In the genomic region with DNA sequence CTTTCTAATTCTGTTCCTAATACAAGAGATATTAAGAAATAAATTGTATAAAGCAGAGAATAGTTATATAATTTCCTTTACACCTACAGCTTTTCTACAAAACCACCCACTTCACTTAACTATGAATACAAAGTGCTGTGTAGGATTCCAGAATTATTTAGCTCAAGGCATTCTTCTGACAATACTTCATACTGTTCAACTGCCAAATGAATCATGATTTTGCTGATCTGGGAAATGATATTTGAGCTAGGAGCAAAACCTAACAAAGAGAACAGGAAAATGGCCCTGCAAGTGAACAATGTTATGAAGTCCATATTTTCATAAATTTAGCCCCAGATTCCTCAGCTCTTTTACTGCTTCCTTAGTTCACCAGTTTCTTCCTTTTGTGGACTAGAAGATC, we compare ENCODE assay signal across 20 cellular contexts. TPM values are rescaled to one million over a fixed set of nuclear protein-coding genes. Genes with fewer than 3 reads are reported as not detected.
DNase-seq lines count a peak whose midpoint lies in the region; ATAC-seq and TF ChIP-seq lines count a peak whose summit lies in the region.
"Had no signal": no experiment of that assay in that cellular context is flagged by ENCODE, and none has a peak within 500 bp of the region (broad histone marks: within the 10 kb centered on the region; RNA-seq: fewer than 3 reads in every experiment).

No MANE protein-coding gene starts in this region.

- peaks cover 3% of the 10 kb centered on the region for H3K36me3 ChIP-seq in fibroblast of lung (ENCODE audit: control insufficient read depth, insufficient read depth, low read length)

- DNase-seq in ELR (ENCODE audit: low read depth) (peak; percentile 56), astrocyte of the cerebellum (ENCODE audit: low read depth) (peak; percentile 53), fibroblast of lung (ENCODE audit: low read depth in 2 of 2) (peak; percentile 47 to 89), sciatic nerve (ENCODE audit: low spot score) (no peak), A172 (ENCODE audit: low spot score) (no peak), NCI-H2171 (lab: John Stamatoyannopoulos, UW) (no peak), cerebellar nuclear complex (lab: John Stamatoyannopoulos, UW) (no peak), RPMI8226 (no peak)
- DNase-seq: adrenal gland; CD8-positive, alpha-beta memory T cell; NCI-H187; NCI-H774; SIG-M5; stimulated activated CD4-positive, alpha-beta T cell treated with anti-CD3 and anti-CD28 coated beads, Interleukin-2, amount 100 ng/mL, for 48 hours; stimulated activated naive CD4-positive, alpha-beta T cell treated with Interleukin-2 at 50 U/mL for 16 hours; WERI-Rb-1 had no signal

- no peaks in the 10 kb centered on the region for H3K4me1 ChIP-seq in fibroblast of lung (ENCODE audit: control insufficient read depth, extremely low read depth, insufficient read depth, low read length)
- H3K4me1 ChIP-seq: prostate gland had no signal

- H3K9me3 ChIP-seq in fibroblast of lung (ENCODE audit: control insufficient read depth, insufficient read depth, low read depth, low read length), result no peaks in the 10 kb centered on the region
- H3K9me3 ChIP-seq: adrenal gland, prostate gland had no signal

- no peak overlapping the region for H3K9ac ChIP-seq in fibroblast of lung (ENCODE audit: insufficient read depth, low read length)

- H3K4me2 ChIP-seq in fibroblast of lung (ENCODE audit: extremely low read depth, insufficient read depth, low read length), result no peak overlapping the region

- H2AFZ ChIP-seq in fibroblast of lung (ENCODE audit: low read length), result peak overlapping the region; percentile 49

- H3K4me3 ChIP-seq in astrocyte of the cerebellum (ENCODE audit: low read depth, low read length), result no peak overlapping the region
- H3K4me3 ChIP-seq in fibroblast of lung (replicated peaks in 1 of 4; ENCODE audit: control extremely low read depth in 1 of 4, insufficient read depth in 1 of 4, low read depth in 3 of 4, low read length in 4 of 4), result no peak overlapping the region
- H3K4me3 ChIP-seq: adrenal gland, prostate gland had no signal

- H3K27ac ChIP-seq in fibroblast of lung (ENCODE audit: insufficient read depth, low read length), result peak overlapping the region; percentile 47
- H3K27ac ChIP-seq: epithelial cell of prostate, prostate gland, WERI-Rb-1 had no signal

- no peaks in the 10 kb centered on the region for H4K20me1 ChIP-seq in fibroblast of lung (ENCODE audit: control insufficient read depth, extremely low read depth, insufficient read depth, low read length)

- in situ Hi-C loops in astrocyte of the cerebellum (cut with HindIII; ENCODE audit: low sequenced_read_pairs), result no loop called here

- no peaks in the 10 kb centered on the region for H3K79me2 ChIP-seq in fibroblast of lung (ENCODE audit: control insufficient read depth, insufficient read depth, low read length)

- H3K27me3 ChIP-seq in fibroblast of lung (ENCODE audit: control insufficient read depth, insufficient read depth, low read length), result no peaks in the 10 kb centered on the region
- H3K27me3 ChIP-seq: adrenal gland had no signal

- intact Hi-C loops in sciatic nerve (cut with DNase I), result no loop called here

- ATAC-seq in sciatic nerve, result peak; percentile 68

- TF ChIP-seq CTCF in astrocyte of the cerebellum (IDR thresholded peaks at IDR 0.05; ENCODE audit: low read depth, low read length, missing control alignments) (no peak), fibroblast of lung (conservative IDR thresholded peaks at IDR 0.05 in 1 of 2, IDR thresholded peaks at IDR 0.05 in 1 of 2; ENCODE audit: low read depth in 1 of 2, low read length in 2 of 2) (no peak)

RNA-seq across cellular contexts. Expression of a gene that starts 12.9 kb away (rescaled TPM):
- total RNA-seq in fibroblast of lung, result 76.3 and 84.9 TPM in 2 replicates
- polyA plus RNA-seq in fibroblast of lung, result 42.5 and 59.9 TPM in 2 replicates
- 20.5 and 32.1 TPM in 2 replicates for polyA plus RNA-seq in fibroblast of lung (2012)
- 41.8 and 58.3 TPM in 2 replicates for polyA minus RNA-seq in fibroblast of lung (ENCODE audit: low replicate concordance)
- total RNA-seq in sciatic nerve, result 110 TPM
- 57.6 and 64.5 TPM in 2 replicates for total RNA-seq in A172 (2014; rRNA removed; shearing (Covaris generic))

RNA-seq across cellular contexts. Expression of a gene that starts 55.6 kb away (rescaled TPM):
- total RNA-seq in fibroblast of lung (54.7 and 55.0 TPM in 2 replicates), sciatic nerve (35.9 TPM)
- polyA plus RNA-seq in fibroblast of lung, result 101 and 110 TPM in 2 replicates
- polyA plus RNA-seq in fibroblast of lung (2012), result 47.8 and 52.7 TPM in 2 replicates
- 8.6 and 30.1 TPM in 2 replicates for polyA minus RNA-seq in fibroblast of lung (ENCODE audit: low replicate concordance)
- 154 and 217 TPM in 2 replicates for total RNA-seq in A172 (2014; rRNA removed; shearing (Covaris generic))

RNA-seq across cellular contexts. Expression of a gene that starts 55.8 kb away (rescaled TPM):
- total RNA-seq in fibroblast of lung, result 64.2 and 69.9 TPM in 2 replicates
- polyA plus RNA-seq in fibroblast of lung, result 132 and 136 TPM in 2 replicates
- polyA plus RNA-seq in fibroblast of lung (2012), result 79.7 and 113 TPM in 2 replicates
- polyA minus RNA-seq in fibroblast of lung (ENCODE audit: low replicate concordance), result 37.0 and 44.5 TPM in 2 replicates
- 91.3 TPM for total RNA-seq in sciatic nerve
- 177 and 191 TPM in 2 replicates for total RNA-seq in A172 (2014; rRNA removed; shearing (Covaris generic))

RNA-seq across cellular contexts. Expression of a gene that starts 57.9 kb away (rescaled TPM):
- not detected in 2 replicates for total RNA-seq in fibroblast of lung
- polyA plus RNA-seq in fibroblast of lung, result not detected in 2 replicates
- not detected in 2 replicates for polyA plus RNA-seq in fibroblast of lung (2012)
- polyA minus RNA-seq in fibroblast of lung (ENCODE audit: low replicate concordance), result not detected in 2 replicates
- total RNA-seq in sciatic nerve, result not detected
- not detected in 2 replicates for total RNA-seq in A172 (2014; rRNA removed; shearing (Covaris generic))
- total RNA-seq: adrenal gland; CD8-positive, alpha-beta memory T cell; mononuclear cell; prostate gland had no signal
- polyA plus RNA-seq: adrenal gland; CD8-positive, alpha-beta memory T cell; IgD-negative memory B cell had no signal

Comparison
In these comparisons a context has a peak if more than half of its experiments do, and no peak if none do; other contexts are left out.
1. DNase-seq: peak in ELR (single experiment), astrocyte of the cerebellum (single experiment) and fibroblast of lung (2 of 2); none in sciatic nerve (single experiment), A172 (single experiment), NCI-H2171 (single experiment), cerebellar nuclear complex (0 of 2) and RPMI8226 (single experiment).